ENCODE assay signal across 8 cellular contexts in the genomic region with DNA sequence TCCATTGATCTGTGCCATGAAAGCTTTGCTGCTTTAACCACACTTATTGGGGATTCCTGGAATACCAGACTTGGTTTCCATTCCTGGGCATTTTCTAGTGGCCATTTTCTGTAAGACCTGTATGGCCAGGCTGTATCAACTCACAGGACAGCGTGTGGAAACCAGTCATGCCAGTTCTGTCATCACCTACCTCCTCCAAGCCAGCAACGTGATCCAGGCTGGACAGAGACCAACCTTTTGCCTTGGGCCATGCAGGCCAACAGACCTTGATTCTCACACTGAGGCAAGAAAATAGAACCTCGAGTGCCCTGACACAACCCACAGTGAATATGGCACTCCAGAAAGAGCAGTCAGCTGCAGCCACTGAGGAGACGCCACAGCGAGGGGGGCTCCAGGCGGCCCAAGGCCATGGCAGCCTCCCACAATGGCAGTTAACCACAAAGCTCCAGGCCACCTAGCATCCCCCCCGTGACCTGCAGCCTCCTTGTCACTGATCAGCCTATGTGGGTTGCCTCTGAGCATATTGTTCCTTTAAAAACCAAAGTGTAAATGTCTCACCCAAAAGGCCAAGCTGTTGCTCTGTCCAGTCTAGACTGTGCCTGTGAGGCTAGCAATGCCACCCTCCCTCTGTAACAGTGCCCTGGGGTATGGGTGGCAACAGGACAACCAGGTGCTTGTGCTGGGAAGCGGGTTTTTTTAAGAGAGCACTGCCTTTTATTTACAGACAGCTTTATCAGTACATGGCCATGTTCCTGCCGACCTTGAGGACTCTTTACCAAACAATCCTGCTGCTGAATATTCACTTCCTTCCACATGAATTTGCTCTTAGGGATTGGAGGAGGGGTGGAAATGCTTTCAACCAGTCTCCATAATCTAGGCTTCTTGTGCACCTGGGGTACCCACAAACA.
DNase-seq lines count a peak whose midpoint lies in the region; ATAC-seq and TF ChIP-seq lines count a peak whose summit lies in the region.

No MANE protein-coding gene starts in this region.

- TF ChIP-seq CTCF in AG04450 (IDR thresholded peaks at IDR 0.05; ENCODE audit: low read depth, low read length) (no peak), breast epithelium (IDR thresholded peaks at IDR 0.05) (peak in 2 of 3 donors; percentile 38 to 49)

- intact Hi-C loops in breast epithelium (cut with DNase I; ENCODE audit: low total_unique reads): no loop called here

- H3K36me3 ChIP-seq in KOPT-K1 (ENCODE audit: insufficient read depth, low read length): peaks cover 83% of the 10 kb centered on the region
- H3K36me3 ChIP-seq in breast epithelium: no peaks in the 10 kb centered on the region
- peaks cover 0 to 4% of the 10 kb centered on the region in 2 donors for H3K36me3 ChIP-seq in muscle layer of duodenum (ENCODE audit: control insufficient read depth in 1 of 2, insufficient read depth in 2 of 2, low read length in 2 of 2)

- H3K27me3 ChIP-seq in AG04450 (ENCODE audit: control insufficient read depth, insufficient read depth, low read length) (no peaks in the 10 kb centered on the region), breast epithelium (no peaks in the 10 kb centered on the region), muscle layer of duodenum (ENCODE audit: low read depth, low read length) (no peaks in the 10 kb centered on the region)

- no peak for ATAC-seq in HG02973 (IDR thresholded peaks at IDR 0.05; ENCODE audit: unreplicated experiment)

- H3K9me3 ChIP-seq in AG04450 (ENCODE audit: control insufficient read depth, insufficient read depth, low read length) (no peaks in the 10 kb centered on the region), KOPT-K1 (ENCODE audit: insufficient read depth, low read length, poor library complexity, severe bottlenecking) (no peaks in the 10 kb centered on the region), breast epithelium (no peaks in the 10 kb centered on the region), muscle layer of duodenum (ENCODE audit: control insufficient read depth in 1 of 2, low read length in 2 of 2) (no peaks in the 10 kb centered on the region)

- CTCF ChIA-PET in AG04450 (lab: Charles Lee): no interaction called here

- POLR2A ChIA-PET in AG04450 (lab: Yijun Ruan, JAX): interaction anchor here (1.5 kb wide), 1 partner anchor 36 kb away, joined by 4 read pairs; no protein-coding TSS in a partner anchor

- DNase-seq in AG04450 (ENCODE audit: low read depth, low spot score): no peak
- peak; percentile 85 to 92 for DNase-seq in breast epithelium (ENCODE audit: low spot score in 2 of 2)
- DNase-seq in NCI-H146 treated with DMSO at 0.1 percent for 48 hours (lab: John Stamatoyannopoulos, UW; ENCODE audit: unreplicated experiment): no peak
- no peak for DNase-seq in GDM1 (lab: John Stamatoyannopoulos, UW)
- no peak for DNase-seq in NCI-H1105 treated with DMSO at 0.1 percent for 48 hours (lab: John Stamatoyannopoulos, UW)

- TF ChIP-seq POLR2A in breast epithelium (IDR thresholded peaks at IDR 0.05): no peak

- H3K27ac ChIP-seq in AG04450 (ENCODE audit: low read depth, low read length) (peak overlapping the region; percentile 73), KOPT-K1 (ENCODE audit: low read depth, low read length, poor library complexity, severe bottlenecking) (peak overlapping the region; percentile 44), breast epithelium (peak overlapping the region; percentile 87 to 92), muscle layer of duodenum (ENCODE audit: low read length) (peak overlapping the region; percentile 28)

- no peak overlapping the region for H3K4me3 ChIP-seq in AG04450 (ENCODE audit: low read depth, low read length)
- no peak overlapping the region for H3K4me3 ChIP-seq in breast epithelium
- H3K4me3 ChIP-seq in muscle layer of duodenum (ENCODE audit: low read depth in 1 of 2, low read length in 2 of 2): no peak overlapping the region

- peaks cover 3 to 24% of the 10 kb centered on the region in 2 donors for H3K4me1 ChIP-seq in breast epithelium
- peaks cover 0 to 32% of the 10 kb centered on the region in 2 donors for H3K4me1 ChIP-seq in muscle layer of duodenum (ENCODE audit: control insufficient read depth in 1 of 2, insufficient read depth in 2 of 2, low read length in 2 of 2)

Comparison
In these comparisons a context has a peak if more than half of its experiments do, and no peak if none do; other contexts are left out.
1. DNase-seq: peak in breast epithelium (2 of 2); none in AG04450 (single experiment), NCI-H146 treated with DMSO at 0.1 percent for 48 hours (single experiment), GDM1 (single experiment) and NCI-H1105 treated with DMSO at 0.1 percent for 48 hours (single experiment).
2. H3K27ac ChIP-seq: peak in every context shown above with its lines; median percentile 90 in breast epithelium; 73 in AG04450; 44 in KOPT-K1; 28 in muscle layer of duodenum.